Comparison of ENCODE assay signal across 1 cellular context in the genomic region with DNA sequence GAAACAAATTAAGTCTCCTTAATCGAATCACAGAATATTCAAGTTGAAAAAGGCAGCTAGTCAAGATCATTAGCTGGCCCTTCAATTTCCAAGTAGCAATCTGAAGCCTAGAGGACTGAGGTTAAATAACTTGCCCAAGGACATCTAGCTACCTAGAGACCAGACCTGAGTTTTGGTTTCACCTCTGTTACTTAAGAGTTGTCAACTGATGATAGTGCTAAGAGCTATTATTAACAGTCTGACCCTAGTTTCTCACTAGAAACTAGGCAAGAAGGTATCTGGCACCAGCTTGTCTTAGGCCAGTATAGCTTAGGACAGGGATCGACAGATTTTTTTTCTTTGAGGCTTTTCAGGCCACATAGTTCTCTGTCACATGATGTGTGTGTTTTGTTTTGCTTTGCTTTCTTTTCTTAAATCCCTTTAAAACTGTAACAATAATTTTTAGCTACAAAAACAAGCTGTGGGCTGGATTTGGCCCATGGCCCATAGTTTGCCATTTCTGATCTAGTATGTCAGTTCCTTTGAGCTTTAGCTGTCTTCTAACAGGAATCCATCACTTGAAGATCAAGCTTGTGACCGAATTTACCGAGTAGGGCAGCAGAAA.
TF ChIP-seq lines count a peak whose summit lies in the region.

No MANE protein-coding gene starts in this region.

TF ChIP-seq in GM12878, 131 proteins besides CTCF, POLR2A, EP300 and RAD21:
- TF ChIP-seq MYB (IDR thresholded peaks at IDR 0.05; ENCODE audit: borderline replicate concordance, low read depth, low read length): no peak
- TF ChIP-seq, protein P1, sequence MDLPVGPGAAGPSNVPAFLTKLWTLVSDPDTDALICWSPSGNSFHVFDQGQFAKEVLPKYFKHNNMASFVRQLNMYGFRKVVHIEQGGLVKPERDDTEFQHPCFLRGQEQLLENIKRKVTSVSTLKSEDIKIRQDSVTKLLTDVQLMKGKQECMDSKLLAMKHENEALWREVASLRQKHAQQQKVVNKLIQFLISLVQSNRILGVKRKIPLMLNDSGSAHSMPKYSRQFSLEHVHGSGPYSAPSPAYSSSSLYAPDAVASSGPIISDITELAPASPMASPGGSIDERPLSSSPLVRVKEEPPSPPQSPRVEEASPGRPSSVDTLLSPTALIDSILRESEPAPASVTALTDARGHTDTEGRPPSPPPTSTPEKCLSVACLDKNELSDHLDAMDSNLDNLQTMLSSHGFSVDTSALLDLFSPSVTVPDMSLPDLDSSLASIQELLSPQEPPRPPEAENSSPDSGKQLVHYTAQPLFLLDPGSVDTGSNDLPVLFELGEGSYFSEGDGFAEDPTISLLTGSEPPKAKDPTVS (IDR thresholded peaks at IDR 0.05; ENCODE audit: low read depth, low read length): no peak
- TF ChIP-seq ZNF384 (IDR thresholded peaks at IDR 0.05; ENCODE audit: borderline replicate concordance, low read depth, low read length): no peak
- TF ChIP-seq FOXM1 (IDR thresholded peaks at IDR 0.05; ENCODE audit: low read depth, low read length): no peak
- TF ChIP-seq GATAD2B (conservative IDR thresholded peaks at IDR 0.05; ENCODE audit: low read depth): no peak
- TF ChIP-seq, protein P2, sequence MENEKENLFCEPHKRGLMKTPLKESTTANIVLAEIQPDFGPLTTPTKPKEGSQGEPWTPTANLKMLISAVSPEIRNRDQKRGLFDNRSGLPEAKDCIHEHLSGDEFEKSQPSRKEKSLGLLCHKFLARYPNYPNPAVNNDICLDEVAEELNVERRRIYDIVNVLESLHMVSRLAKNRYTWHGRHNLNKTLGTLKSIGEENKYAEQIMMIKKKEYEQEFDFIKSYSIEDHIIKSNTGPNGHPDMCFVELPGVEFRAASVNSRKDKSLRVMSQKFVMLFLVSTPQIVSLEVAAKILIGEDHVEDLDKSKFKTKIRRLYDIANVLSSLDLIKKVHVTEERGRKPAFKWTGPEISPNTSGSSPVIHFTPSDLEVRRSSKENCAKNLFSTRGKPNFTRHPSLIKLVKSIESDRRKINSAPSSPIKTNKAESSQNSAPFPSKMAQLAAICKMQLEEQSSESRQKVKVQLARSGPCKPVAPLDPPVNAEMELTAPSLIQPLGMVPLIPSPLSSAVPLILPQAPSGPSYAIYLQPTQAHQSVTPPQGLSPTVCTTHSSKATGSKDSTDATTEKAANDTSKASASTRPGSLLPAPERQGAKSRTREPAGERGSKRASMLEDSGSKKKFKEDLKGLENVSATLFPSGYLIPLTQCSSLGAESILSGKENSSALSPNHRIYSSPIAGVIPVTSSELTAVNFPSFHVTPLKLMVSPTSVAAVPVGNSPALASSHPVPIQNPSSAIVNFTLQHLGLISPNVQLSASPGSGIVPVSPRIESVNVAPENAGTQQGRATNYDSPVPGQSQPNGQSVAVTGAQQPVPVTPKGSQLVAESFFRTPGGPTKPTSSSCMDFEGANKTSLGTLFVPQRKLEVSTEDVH (IDR thresholded peaks at IDR 0.05; ENCODE audit: low read depth, partially characterized antibody): no peak
- TF ChIP-seq SUZ12 (IDR thresholded peaks at IDR 0.05; ENCODE audit: unreplicated experiment): no peak
- TF ChIP-seq FOS (IDR thresholded peaks at IDR 0.05; ENCODE audit: borderline replicate concordance, extremely low read depth, insufficient read length): no peak
TF ChIP-seq in GM12878: peak in this region for 0.
